ENCODE assay signal across 13 cellular contexts in genomic region chr1:94743866-94744265, GRCh38.
DNase-seq lines count a peak whose midpoint lies in the region; TF ChIP-seq lines count a peak whose summit lies in the region.
"Had no signal": no experiment of that assay in that cellular context is flagged by ENCODE, and none has a peak within 500 bp of the region (broad histone marks: within the 10 kb centered on the region; RNA-seq: fewer than 3 reads in every experiment).

No MANE protein-coding gene starts in this region.

- H3K9ac ChIP-seq in rectal smooth muscle tissue (ENCODE audit: low read length) = no peak overlapping the region
- H3K9ac ChIP-seq: SK-N-SH had no signal

- peak overlapping the region; percentile 69 for H3K27ac ChIP-seq in rectal smooth muscle tissue (ENCODE audit: low read depth, low read length)

- H3K27me3 ChIP-seq in rectal smooth muscle tissue (ENCODE audit: control insufficient read depth, insufficient read depth, low read length) = no peaks in the 10 kb centered on the region

- H3K4me1 ChIP-seq in rectal smooth muscle tissue (ENCODE audit: control insufficient read depth, insufficient read depth, low read length) = peaks cover 6% of the 10 kb centered on the region

- H3K4me3 ChIP-seq in fibroblast of pulmonary artery (replicated peaks; ENCODE audit: low read depth, low read length) (no peak overlapping the region), rectal smooth muscle tissue (ENCODE audit: low read length) (no peak overlapping the region)

- no peaks in the 10 kb centered on the region for H3K36me3 ChIP-seq in rectal smooth muscle tissue (ENCODE audit: control insufficient read depth, insufficient read depth, low read length)

- intact Hi-C loops in posterior vena cava (cut with DNase I) = no loop called here

- DNase-seq in LHCN-M2 (ENCODE audit: low read depth) (peak; percentile 54), NCI-H69 (lab: John Stamatoyannopoulos, UW) (peak; percentile 41), fibroblast of pulmonary artery (ENCODE audit: low read depth) (peak; percentile 31), DMS53 (lab: John Stamatoyannopoulos, UW) (no peak), NCI-H2081 (lab: John Stamatoyannopoulos, UW) (no peak), dedifferentiated amniotic fluid mesenchymal stem cell (ENCODE audit: extremely low spot score) (no peak), posterior vena cava (ENCODE audit: low spot score) (no peak)
- DNase-seq: activated B cell treated with CpG ODN at 0.5 μM for 24 hours; amniotic stem cell; CD4-positive, alpha-beta T cell; NK-92 treated with Interleukin-12 subunit alpha and Interleukin-12 subunit beta, amount 100 ng/mL, for 24 hours; SK-N-SH had no signal

- TF ChIP-seq CTCF in fibroblast of pulmonary artery (IDR thresholded peaks at IDR 0.05; ENCODE audit: low read length, missing control alignments) = no peak

Comparison
In these comparisons a context has a peak if more than half of its experiments do, and no peak if none do; other contexts are left out.
1. DNase-seq: peak in LHCN-M2 (single experiment), NCI-H69 (single experiment) and fibroblast of pulmonary artery (single experiment); none in DMS53 (single experiment), NCI-H2081 (0 of 2), dedifferentiated amniotic fluid mesenchymal stem cell (single experiment) and posterior vena cava (single experiment).